ENCODE assay signal across 15 cellular contexts in genomic region chr1:10353693-10354092, GRCh38.
"Had no signal": no experiment of that assay in that cellular context is flagged by ENCODE, and none has a peak within 500 bp of the region (broad histone marks: within the 10 kb centered on the region; RNA-seq: fewer than 3 reads in every experiment).

No MANE protein-coding gene starts in this region.

- H3K4me3 Mint-ChIP-seq: activated naive CD4-positive, alpha-beta T cell treated with anti-CD3 and anti-CD28 coated beads, Interleukin-2, amount 50 U/mL, for 24 hours; dendritic cell treated with granulocyte-macrophage colony-stimulating factor and Interleukin-4, amounts not matched to agents 40 ng/mL and 50 ng/mL, for 4 days; immature natural killer cell; naive B cell; T-helper 1 cell treated with Interleukin-12 subunit alpha and Interleukin-12 subunit beta and Interleukin-4 antibody, amounts not matched to agents 30 μg/mL and 1 μg/mL, for 36 hours had no signal

- H3K27me3 ChIP-seq: body of pancreas, sigmoid colon, testis had no signal

- H3K27ac Mint-ChIP-seq: activated naive CD4-positive, alpha-beta T cell treated with anti-CD3 and anti-CD28 coated beads, Interleukin-2, amount 50 U/mL, for 24 hours; activated T-helper 2 cell treated with anti-CD3 and anti-CD28 coated beads, Interferon-gamma antibody, Interleukin-2, Interleukin-4, amounts not matched to agents 10 μg/mL and 5 μg/mL and 100 μg/mL, durations not matched to agents 14 hours and 24 hours and 36 hours; dendritic cell treated with granulocyte-macrophage colony-stimulating factor and Interleukin-4, amounts not matched to agents 40 ng/mL and 50 ng/mL, for 4 days; immature natural killer cell; T-helper 1 cell treated with Interleukin-12 subunit alpha and Interleukin-12 subunit beta and Interleukin-4 antibody, amounts not matched to agents 30 μg/mL and 1 μg/mL, for 36 hours had no signal

- DNase-seq: activated CD4-positive, CD25-positive, alpha-beta regulatory T cell; body of pancreas; hypothalamus; immature natural killer cell; lower lobe of right lung; naive B cell; occipital lobe; sigmoid colon; stimulated activated CD4-positive, alpha-beta T cell treated with anti-CD3 and anti-CD28 coated beads, Interleukin-12 subunit alpha, Interleukin-12 subunit beta, amount 100 ng/mL, for 4 hours; stimulated activated naive CD8-positive, alpha-beta T cell treated with anti-CD3 and anti-CD28 coated beads, Interleukin-15, Interleukin-2, amounts not matched to agents 100 U/mL and 50 U/mL, for 24 hours; testis had no signal

- ATAC-seq: body of pancreas; lower lobe of right lung; stimulated activated naive CD8-positive, alpha-beta T cell treated with anti-CD3 and anti-CD28 coated beads, Interleukin-15, Interleukin-2, amounts not matched to agents 100 U/mL and 50 U/mL, for 24 hours had no signal

- H3K9me3 ChIP-seq: body of pancreas, lower lobe of right lung, sigmoid colon, testis had no signal

- H3K4me3 ChIP-seq: body of pancreas, lower lobe of right lung, sigmoid colon, testis had no signal

- H3K27ac ChIP-seq: body of pancreas, lower lobe of right lung, sigmoid colon had no signal

- H3K4me1 ChIP-seq: body of pancreas, lower lobe of right lung, sigmoid colon, testis had no signal

- H3K4me1 Mint-ChIP-seq: activated naive CD4-positive, alpha-beta T cell treated with anti-CD3 and anti-CD28 coated beads, Interleukin-2, amount 50 U/mL, for 24 hours; immature natural killer cell; naive B cell had no signal

- H3K36me3 Mint-ChIP-seq: naive B cell had no signal

- H3K27me3 Mint-ChIP-seq: activated naive CD4-positive, alpha-beta T cell treated with anti-CD3 and anti-CD28 coated beads, Interleukin-2, amount 50 U/mL, for 24 hours; dendritic cell treated with granulocyte-macrophage colony-stimulating factor and Interleukin-4, amounts not matched to agents 40 ng/mL and 50 ng/mL, for 4 days; naive B cell had no signal

- H3K9me3 Mint-ChIP-seq: activated naive CD4-positive, alpha-beta T cell treated with anti-CD3 and anti-CD28 coated beads, Interleukin-2, amount 50 U/mL, for 24 hours; activated T-helper 2 cell treated with anti-CD3 and anti-CD28 coated beads, Interferon-gamma antibody, Interleukin-2, Interleukin-4, amounts not matched to agents 10 μg/mL and 5 μg/mL and 100 μg/mL, durations not matched to agents 14 hours and 24 hours and 36 hours; dendritic cell treated with granulocyte-macrophage colony-stimulating factor and Interleukin-4, amounts not matched to agents 40 ng/mL and 50 ng/mL, for 4 days; immature natural killer cell; naive B cell; T-helper 1 cell treated with Interleukin-12 subunit alpha and Interleukin-12 subunit beta and Interleukin-4 antibody, amounts not matched to agents 30 μg/mL and 1 μg/mL, for 36 hours had no signal
